8 cellular contexts compared by ENCODE assay signal in genomic region chr6:107493158-107494057, GRCh38. TPM values are rescaled to one million over a fixed set of nuclear protein-coding genes. Genes with fewer than 3 reads are reported as not detected.
DNase-seq lines count a peak whose midpoint lies in the region; ATAC-seq and TF ChIP-seq lines count a peak whose summit lies in the region.

No MANE protein-coding gene starts in this region.

- no peak overlapping the region for H2BK5ac ChIP-seq in H9 (ENCODE audit: insufficient read length, low read length)

- peaks cover 7 to 16% of the 10 kb centered on the region in 2 experiments for H3K4me1 Mint-ChIP-seq in H9

- H3K23ac ChIP-seq in H9 (ENCODE audit: insufficient read length, low read depth, low read length) = no peak overlapping the region

- ATAC-seq in Right ventricle myocardium inferior (peak; percentile 49), left cardiac atrium (no peak), HG03520 (IDR thresholded peaks at IDR 0.05; ENCODE audit: unreplicated experiment) (no peak)
- ATAC-seq in stimulated activated naive CD8-positive, alpha-beta T cell treated with anti-CD3 and anti-CD28 coated beads, Interleukin-15, Interleukin-2, amounts not matched to agents 100 U/mL and 50 U/mL, for 24 hours = no peak

- H3K9me3 ChIP-seq in ascending aorta (no peaks in the 10 kb centered on the region), uterus (no peaks in the 10 kb centered on the region), H9 (ENCODE audit: control insufficient read depth, low read depth, low read length) (no peaks in the 10 kb centered on the region)

- H3K4me2 ChIP-seq in H9 (ENCODE audit: insufficient read depth, insufficient read length, low read length) = no peak overlapping the region

- TF ChIP-seq CTCF in ascending aorta (IDR thresholded peaks at IDR 0.05) (no peak), uterus (IDR thresholded peaks at IDR 0.05) (no peak), H9 (conservative IDR thresholded peaks at IDR 0.05) (no peak)

- H4K5ac ChIP-seq in H9 (ENCODE audit: insufficient read length, low read depth, low read length) = no peak overlapping the region

- no peak overlapping the region for H4K8ac ChIP-seq in H9 (replicated peaks; ENCODE audit: insufficient read length, low read depth, low read length)

- H2AK5ac ChIP-seq in H9 (ENCODE audit: insufficient read length, low read length) = no peak overlapping the region

- no peak for TF ChIP-seq POLR2A in uterus (IDR thresholded peaks at IDR 0.05)

- H2AFZ ChIP-seq in H9 (ENCODE audit: low read length) = no peak overlapping the region

- H3T11ph ChIP-seq in H9 (ENCODE audit: low read length) = no peak overlapping the region

- no peak overlapping the region for H2BK12ac ChIP-seq in H9 (ENCODE audit: insufficient read length, low read depth, low read length)

- no peaks in the 10 kb centered on the region for H3K36me3 Mint-ChIP-seq in H9 (ENCODE audit: insufficient read depth in 1 of 3, low read depth in 3 of 3)

- peaks cover 11% of the 10 kb centered on the region for H3K27me3 Mint-ChIP-seq in H9 (ENCODE audit: low read depth)

- peaks cover 29% of the 10 kb centered on the region for H3K23me2 ChIP-seq in H9 (ENCODE audit: insufficient read length, low read depth, low read length, poor library complexity, severe bottlenecking)

- intact Hi-C loops in Right ventricle myocardium inferior (cut with DNase I) (loop anchor here (5.0 kb wide), 3 partner anchors 39 to 164 kb away; no protein-coding TSS in a partner anchor), left cardiac atrium (cut with DNase I) (loop anchor here in 1 of 2 donors (5.0 kb wide), 1 partner anchor 159 kb away; no protein-coding TSS in a partner anchor), ascending aorta (cut with DNase I) (loop anchor here (10.0 kb wide), 2 partner anchors 111 to 379 kb away; partner anchors contain the start of gene BEND3), uterus (cut with DNase I; ENCODE audit: low total_unique reads) (no loop called here)

- H2BK120ac ChIP-seq in H9 (ENCODE audit: low read depth, low read length, poor library complexity, severe bottlenecking) = no peak overlapping the region

- H3K4me1 ChIP-seq in ascending aorta = peaks cover 15 to 44% of the 10 kb centered on the region in 2 donors
- no peaks in the 10 kb centered on the region for H3K4me1 ChIP-seq in uterus
- peaks cover 8% of the 10 kb centered on the region for H3K4me1 ChIP-seq in H9 (ENCODE audit: insufficient read depth, low read length)

- no peaks in the 10 kb centered on the region for H3K36me3 ChIP-seq in ascending aorta
- H3K36me3 ChIP-seq in uterus = no peaks in the 10 kb centered on the region

- H3K27ac ChIP-seq in ascending aorta (peak overlapping the region; percentile 71 to 82), layer of hippocampus (ENCODE audit: low read depth, low read length) (peak overlapping the region; percentile 72), uterus (peak overlapping the region; percentile 62 to 65), H9 (ENCODE audit: insufficient read length, low read depth, low read length) (no peak overlapping the region)

- H3K56ac ChIP-seq in H9 (ENCODE audit: insufficient read length, low read depth, low read length) = no peak overlapping the region

- H3K4ac ChIP-seq in H9 (ENCODE audit: low read depth, low read length) = no peak overlapping the region

- H3K18ac ChIP-seq in H9 (ENCODE audit: insufficient read length, low read depth, low read length) = no peak overlapping the region

- H4K20me1 ChIP-seq in H9 (ENCODE audit: control insufficient read depth, insufficient read depth, insufficient read length) = no peaks in the 10 kb centered on the region

- no peak overlapping the region for H4K91ac ChIP-seq in H9 (ENCODE audit: insufficient read length, low read depth, low read length)

- H3K27me3 ChIP-seq in ascending aorta = no peaks in the 10 kb centered on the region
- no peaks in the 10 kb centered on the region for H3K27me3 ChIP-seq in layer of hippocampus (ENCODE audit: control insufficient read depth, insufficient read depth, low read length)
- H3K27me3 ChIP-seq in uterus = no peaks in the 10 kb centered on the region
- peaks cover 8% of the 10 kb centered on the region for H3K27me3 ChIP-seq in H9 (ENCODE audit: insufficient read depth, low read length)

- no peak overlapping the region for H3K27ac Mint-ChIP-seq in H9

- H3K9me3 Mint-ChIP-seq in H9 = no peaks in the 10 kb centered on the region; a peak in 1 of 5 replicates

- no peak overlapping the region for H3K14ac ChIP-seq in H9 (ENCODE audit: insufficient read depth, low read length)

- no peaks in the 10 kb centered on the region for H3K79me1 ChIP-seq in H9 (ENCODE audit: insufficient read depth, low read depth, low read length, poor library complexity, severe bottlenecking)

- no peak overlapping the region for H3K9ac ChIP-seq in H9 (ENCODE audit: extremely low read depth, insufficient read length, low read length)

- H3K4me3 Mint-ChIP-seq in H9 = no peak overlapping the region

- H3K79me2 ChIP-seq in H9 (ENCODE audit: insufficient read depth, low read length) = no peaks in the 10 kb centered on the region

- DNase-seq in Right ventricle myocardium inferior (ENCODE audit: missing footprints) (no peak), left cardiac atrium (no peak), ascending aorta (ENCODE audit: low spot score in 2 of 2) (no peak), uterus (no peak), H9 (no peak)
- no peak for DNase-seq in stimulated activated naive CD8-positive, alpha-beta T cell treated with anti-CD3 and anti-CD28 coated beads, Interleukin-15, Interleukin-2, amounts not matched to agents 100 U/mL and 50 U/mL, for 24 hours

- H2BK15ac ChIP-seq in H9 (ENCODE audit: low read depth, low read length) = no peak overlapping the region

- no peak overlapping the region for H2BK20ac ChIP-seq in H9 (ENCODE audit: low read depth, low read length, poor library complexity, severe bottlenecking)

- H3K4me3 ChIP-seq in ascending aorta = peak overlapping the region; percentile 73 to 79
- peak overlapping the region; percentile 17 to 66 for H3K4me3 ChIP-seq in uterus

- no CpG with 5 or more reads among the region's 12 CpGs for WGBS in H9 (ENCODE audit: extremely low coverage, insufficient read length, low lambda C conversion rate)

RNA-seq across cellular contexts. Expression of gene SOBP, which starts 3.5 kb away (rescaled TPM):
- 16.4 TPM for total RNA-seq in Right ventricle myocardium inferior
- total RNA-seq in left cardiac atrium = 10 to 100 TPM; 13.6 to 14.4 TPM
- total RNA-seq in ascending aorta = 5.4 TPM
- 10 to 100 TPM in 2 of 4 donors, 1 to 10 TPM in 2; 2.6 to 21.2 (median 8.7) TPM for total RNA-seq in uterus
- total RNA-seq in H9 (2021) = 3.8 and 4.3 TPM in 2 replicates

RNA-seq across cellular contexts. Expression of gene PDSS2, which starts 34.0 kb away (rescaled TPM):
- 15.6 TPM for total RNA-seq in Right ventricle myocardium inferior
- 10 to 100 TPM; 11.1 to 15.6 TPM for total RNA-seq in left cardiac atrium
- 0.85 TPM for total RNA-seq in ascending aorta
- 10 to 100 TPM in 2 of 4 donors, 1 to 10 TPM in 2; 2.3 to 16.9 (median 10.7) TPM for total RNA-seq in uterus
- total RNA-seq in H9 (2021) = 12.1 and 12.2 TPM in 2 replicates
